Comparison of ENCODE assay signal across 8 cellular contexts in the genomic region with DNA sequence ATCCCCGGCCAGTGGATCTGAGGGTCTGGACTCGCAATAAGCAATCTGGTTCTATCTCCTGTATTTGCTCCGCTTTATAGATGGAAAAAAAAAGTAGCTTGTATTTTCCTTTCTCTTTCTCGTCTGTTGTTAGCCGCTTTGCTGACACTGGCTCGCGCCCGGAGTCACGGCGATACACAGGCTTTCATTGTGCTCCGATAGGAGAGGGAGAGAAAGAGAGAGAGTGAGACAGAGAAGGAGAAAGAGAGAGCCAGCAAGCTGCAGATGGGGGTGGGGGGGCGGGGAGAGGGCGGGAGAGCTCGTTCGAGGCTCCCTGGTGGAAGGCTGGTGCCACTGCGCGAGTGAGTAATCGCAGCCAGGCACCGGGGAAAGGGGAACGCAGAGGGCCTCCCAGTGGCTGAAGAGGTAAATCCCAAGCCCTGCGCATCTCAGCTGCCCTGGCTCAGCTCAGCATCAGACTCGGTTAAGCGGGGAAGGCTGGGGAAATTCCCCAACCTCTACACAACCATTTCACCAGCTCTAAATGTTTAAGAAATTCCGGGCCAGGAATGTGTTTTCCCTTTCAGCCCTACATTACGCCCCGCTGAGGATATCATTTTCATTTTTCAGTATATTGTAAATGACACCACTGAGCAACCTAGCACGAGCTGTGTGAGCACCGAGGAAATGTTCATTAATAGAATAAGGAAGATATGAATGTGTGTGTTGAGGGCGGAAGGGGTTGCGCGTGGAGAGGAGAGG. TPM values are rescaled to one million over a fixed set of nuclear protein-coding genes. Genes with fewer than 3 reads are reported as not detected.
DNase-seq lines count a peak whose midpoint lies in the region; ATAC-seq, FAIRE-seq and TF ChIP-seq lines count a peak whose summit lies in the region.

A gene (minus strand): TSS at position 225 of the 741 bp plus-strand sequence. CDS start 1,300 bp downstream, outside the sequence.

- ATAC-seq in GM18909 (IDR thresholded peaks at IDR 0.05; ENCODE audit: poor library complexity, unreplicated experiment): peak; percentile 85
- ATAC-seq in HG03196 (IDR thresholded peaks at IDR 0.05; ENCODE audit: unreplicated experiment): peak; percentile 81
- peak; percentile 84 to 88 for ATAC-seq in activated CD4-positive, CD25-positive, alpha-beta regulatory T cell treated with anti-CD3 and anti-CD28 coated beads, Interleukin-2, amount 50 U/mL, for 24 hours

- peak; percentile 88 to 98 (median 97) for TF ChIP-seq CTCF in keratinocyte (optimal IDR thresholded peaks at IDR 0.05 in 1 of 3, IDR thresholded peaks at IDR 0.05 in 1 of 3, conservative IDR thresholded peaks at IDR 0.05 in 1 of 3; ENCODE audit: extremely low read depth in 1 of 3, insufficient read depth in 2 of 3, low read length in 3 of 3)

- H3K27ac ChIP-seq in keratinocyte (ENCODE audit: control insufficient read depth, insufficient read depth, low read length): peak within 1 kb of the TSS; percentile 81

- H4K20me1 ChIP-seq in keratinocyte (ENCODE audit: control insufficient read depth, extremely low read depth, insufficient read depth, low read length): no peaks in the 10 kb centered on the region

- peak within 1 kb of the TSS; percentile 58 to 89 (median 80) for H3K4me3 ChIP-seq in keratinocyte (ENCODE audit: control insufficient read depth in 2 of 3, extremely low read depth in 1 of 3, insufficient read depth in 2 of 3, low read depth in 1 of 3, low read length in 3 of 3)

- H3K27me3 ChIP-seq in keratinocyte (ENCODE audit: control insufficient read depth, extremely low read depth, insufficient read depth, low read length): no peaks in the 10 kb centered on the region

- peak within 1 kb of the TSS; percentile 86 for H2AFZ ChIP-seq in keratinocyte (ENCODE audit: control insufficient read depth, low read length)

- DNase-seq in AG08396 (ENCODE audit: low spot score) (peak; percentile 93), NCI-H345 treated with DMSO at 0.1 percent for 48 hours (lab: John Stamatoyannopoulos, UW; ENCODE audit: unreplicated experiment) (peak; percentile 79), cerebellar cortex (ENCODE audit: low spot score) (peak; percentile 96), keratinocyte (ENCODE audit: low read depth, low spot score) (peak; percentile 52)
- peak; percentile 87 to 90 (median 90) for DNase-seq in stimulated activated CD4-positive, alpha-beta T cell treated with anti-CD3 and anti-CD28 coated beads, Interleukin-12 subunit alpha, Interleukin-12 subunit beta, amount 100 ng/mL, for 48 hours (ENCODE audit: low read depth in 2 of 3, low spot score in 1 of 3)

- no peaks in the 10 kb centered on the region for H3K9me1 ChIP-seq in keratinocyte (ENCODE audit: control insufficient read depth, extremely low read depth, insufficient read depth, low read length)

- peaks cover 39% of the 10 kb centered on the region for H3K4me1 ChIP-seq in keratinocyte (ENCODE audit: control insufficient read depth, extremely low read depth, insufficient read depth, low read length)

- H3K79me2 ChIP-seq in keratinocyte (ENCODE audit: control insufficient read depth, insufficient read depth, low read length): peaks cover 34% of the 10 kb centered on the region

- no peak for FAIRE-seq in keratinocyte (lab: Jason Lieb, UNC)

- H3K9me3 ChIP-seq in keratinocyte (ENCODE audit: control insufficient read depth, low read depth, low read length): no peaks in the 10 kb centered on the region

- dilution Hi-C loops in keratinocyte (cut with MboI; ENCODE audit: extremely low pct_ligation_motif_present, low sequenced_read_pairs): no loop called here

- H3K4me2 ChIP-seq in keratinocyte (ENCODE audit: control insufficient read depth, extremely low read depth, insufficient read depth, low read depth, low read length): peak within 1 kb of the TSS; percentile 100

- no peaks in the 10 kb centered on the region for H3K36me3 ChIP-seq in keratinocyte (ENCODE audit: control insufficient read depth in 2 of 2, extremely low read depth in 1 of 2, insufficient read depth in 2 of 2, low read length in 2 of 2)

- H3K9ac ChIP-seq in keratinocyte (ENCODE audit: control insufficient read depth, extremely low read depth, insufficient read depth, low read length): peak within 1 kb of the TSS; percentile 77

RNA-seq across cellular contexts. Expression of the gene that starts here (rescaled TPM):
- polyA plus RNA-seq in keratinocyte: 4.2 to 7.4 TPM (median 4.2 TPM) in 3 replicates
- 1.0 TPM for polyA plus RNA-seq in keratinocyte (2011; ENCODE audit: low read depth)
- polyA plus RNA-seq in keratinocyte (2011; cell fraction: cytosol; rRNA removed): 2.8 and 3.3 TPM in 2 replicates
- polyA plus RNA-seq in keratinocyte (2011; cell fraction: nucleus; rRNA removed): 6.9 and 7.8 TPM in 2 replicates
- polyA plus RNA-seq in keratinocyte (2012; ENCODE audit: low replicate concordance): 1.1 and 4.4 TPM in 2 replicates
- 8.8 to 13.1 TPM (median 11.0 TPM) in 3 replicates for polyA minus RNA-seq in keratinocyte
- 2.1 TPM for polyA minus RNA-seq in keratinocyte (2011; cell fraction: cytosol; rRNA and poly(A)+ RNA removed)
- polyA minus RNA-seq in keratinocyte (2011; cell fraction: nucleus; rRNA and poly(A)+ RNA removed): 8.1 and 13.8 TPM in 2 replicates

Comparison
In these comparisons a context has a peak if more than half of its experiments do, and no peak if none do; other contexts are left out.
1. Peak in every context shown above with its lines: DNase-seq, ATAC-seq, H3K4me3 ChIP-seq and H3K27ac ChIP-seq.